12 cellular contexts compared by ENCODE assay signal in the genomic region with DNA sequence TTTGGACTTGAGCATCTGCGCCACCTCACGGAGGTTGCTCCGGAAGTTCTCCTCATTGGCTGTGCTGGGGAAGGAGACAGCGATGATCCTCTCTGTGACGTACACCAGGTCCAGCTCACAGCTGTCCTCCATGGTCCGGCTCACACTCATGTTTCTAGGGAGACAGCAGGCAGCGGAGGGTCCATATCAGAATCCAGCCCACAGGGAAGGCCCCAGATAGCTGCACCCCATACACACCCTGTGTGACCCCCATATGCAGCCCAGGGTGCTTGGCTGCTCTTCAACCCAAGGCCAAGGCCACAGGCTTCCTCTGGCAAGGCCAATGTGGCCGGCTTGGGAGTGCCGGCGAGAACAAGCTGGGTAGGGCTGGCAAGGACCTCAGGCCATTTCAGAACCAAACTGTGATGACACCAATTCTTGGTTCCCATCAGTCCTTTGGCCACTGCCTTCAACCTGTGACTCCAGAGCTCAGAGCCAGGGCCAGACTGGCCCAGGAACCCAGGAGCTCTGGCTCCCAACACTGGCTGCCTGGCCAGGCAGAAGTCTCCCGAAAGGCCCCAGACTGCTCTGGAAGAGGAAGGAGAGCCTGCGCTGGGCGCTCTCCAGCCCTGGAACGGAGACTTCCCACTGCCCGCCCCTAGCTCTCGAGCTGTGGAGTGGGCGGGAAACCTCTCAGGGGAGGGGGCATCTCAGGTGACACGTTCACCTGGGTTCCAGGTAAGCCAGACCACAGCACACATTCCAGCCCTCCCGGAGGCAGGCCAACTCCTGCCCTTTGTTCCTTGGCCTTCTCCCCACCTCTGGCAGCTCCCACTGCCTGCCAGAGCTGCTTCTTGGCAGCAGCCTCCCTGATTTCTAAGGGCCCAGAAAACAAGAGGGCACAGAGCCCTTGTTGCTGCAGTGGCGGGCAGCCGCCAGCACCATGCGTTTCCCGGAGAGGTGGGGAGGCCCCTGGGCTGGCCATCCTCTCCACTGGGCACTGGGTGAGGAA.
DNase-seq lines count a peak whose midpoint lies in the region; ATAC-seq and TF ChIP-seq lines count a peak whose summit lies in the region.
"Had no signal": no experiment of that assay in that cellular context is flagged by ENCODE, and none has a peak within 500 bp of the region (broad histone marks: within the 10 kb centered on the region; RNA-seq: fewer than 3 reads in every experiment).

No MANE protein-coding gene starts in this region.

- H3K27ac Mint-ChIP-seq in chondrocyte (ENCODE audit: unreplicated experiment): no peak overlapping the region
- H3K27ac Mint-ChIP-seq in stimulated activated naive B cell treated with anti-CD40 and anti-IgM and Interleukin-4, amounts not matched to agents 10 μg/mL and 1 μg/mL and 100 μg/mL, for 72 hours: no peak overlapping the region
- H3K27ac Mint-ChIP-seq: activated CD4-positive, alpha-beta memory T cell treated with anti-CD3 and anti-CD28 coated beads, Interleukin-2, amount 10 ng/mL, durations not matched to agents 7 days and 5 days; activated naive CD8-positive, alpha-beta T cell had no signal

- no peak overlapping the region for H3K4me3 ChIP-seq in H7 (ENCODE audit: insufficient read depth, low read depth, low read length)
- H3K4me3 ChIP-seq in skin epidermis: no peak overlapping the region

- no peak overlapping the region for H3K4me3 Mint-ChIP-seq in chondrocyte (ENCODE audit: unreplicated experiment)
- no peak overlapping the region for H3K4me3 Mint-ChIP-seq in stimulated activated naive B cell treated with anti-CD40 and anti-IgM and Interleukin-4, amounts not matched to agents 10 μg/mL and 1 μg/mL and 100 μg/mL, for 72 hours
- H3K4me3 Mint-ChIP-seq: activated CD4-positive, alpha-beta memory T cell treated with anti-CD3 and anti-CD28 coated beads, Interleukin-2, amount 10 ng/mL, durations not matched to agents 7 days and 5 days; activated naive CD8-positive, alpha-beta T cell had no signal

- no peaks in the 10 kb centered on the region for H3K9me3 Mint-ChIP-seq in chondrocyte (ENCODE audit: low read depth)
- no peaks in the 10 kb centered on the region for H3K9me3 Mint-ChIP-seq in stimulated activated naive B cell treated with anti-CD40 and anti-IgM and Interleukin-4, amounts not matched to agents 10 μg/mL and 1 μg/mL and 100 μg/mL, for 72 hours
- H3K9me3 Mint-ChIP-seq: activated CD4-positive, alpha-beta memory T cell treated with anti-CD3 and anti-CD28 coated beads, Interleukin-2, amount 10 ng/mL, durations not matched to agents 7 days and 5 days had no signal

- H3K36me3 Mint-ChIP-seq in chondrocyte (ENCODE audit: low read depth): peaks cover 37% of the 10 kb centered on the region
- no peaks in the 10 kb centered on the region for H3K36me3 Mint-ChIP-seq in stimulated activated naive B cell treated with anti-CD40 and anti-IgM and Interleukin-4, amounts not matched to agents 10 μg/mL and 1 μg/mL and 100 μg/mL, for 72 hours
- H3K36me3 Mint-ChIP-seq: activated naive CD8-positive, alpha-beta T cell had no signal

- H3K27me3 ChIP-seq in H7 (ENCODE audit: control insufficient read depth, insufficient read depth, low read length): no peaks in the 10 kb centered on the region
- no peaks in the 10 kb centered on the region for H3K27me3 ChIP-seq in layer of hippocampus (ENCODE audit: control insufficient read depth, insufficient read depth, low read length)

- peak; percentile 68 for DNase-seq in H7
- peak; percentile 75 for DNase-seq in chondrocyte (ENCODE audit: low spot score)
- no peak for DNase-seq in NCI-H2227 (lab: John Stamatoyannopoulos, UW; ENCODE audit: unreplicated experiment)
- no peak for DNase-seq in stimulated activated naive B cell treated with anti-CD40 and anti-IgM and Interleukin-4, amounts not matched to agents 10 μg/mL and 1 μg/mL and 100 μg/mL, for 72 hours
- no peak for DNase-seq in GDM1 (lab: John Stamatoyannopoulos, UW)
- DNase-seq: activated CD4-positive, alpha-beta memory T cell treated with anti-CD3 and anti-CD28 coated beads, Interleukin-2, amount 10 ng/mL, durations not matched to agents 7 days and 5 days; MM.1S had no signal

- H3K36me3 ChIP-seq in H7 (replicated peaks; ENCODE audit: control insufficient read depth, insufficient read depth, low read length): no peaks in the 10 kb centered on the region; the same call in 1 of the 2 replicates

- TF ChIP-seq CTCF in chondrocyte (IDR thresholded peaks at IDR 0.05): no peak

- H3K27ac ChIP-seq in layer of hippocampus (ENCODE audit: low read depth, low read length) (peak overlapping the region; percentile 88), skin epidermis (peak overlapping the region in 15 of 21 experiments; percentile 4 to 70 (median 50))
- H3K27ac ChIP-seq: parathyroid adenoma had no signal

- no peak for ATAC-seq in HG02610 (IDR thresholded peaks at IDR 0.05; ENCODE audit: unreplicated experiment)
- no peak for ATAC-seq in stimulated activated naive B cell treated with anti-CD40 and anti-IgM and Interleukin-4, amounts not matched to agents 10 μg/mL and 1 μg/mL and 100 μg/mL, for 72 hours (replicated peaks)

- H3K27me3 Mint-ChIP-seq in chondrocyte (ENCODE audit: low read depth): no peaks in the 10 kb centered on the region
- peaks cover 0 to 10% of the 10 kb centered on the region in 2 donors for H3K27me3 Mint-ChIP-seq in stimulated activated naive B cell treated with anti-CD40 and anti-IgM and Interleukin-4, amounts not matched to agents 10 μg/mL and 1 μg/mL and 100 μg/mL, for 72 hours
- H3K27me3 Mint-ChIP-seq: activated CD4-positive, alpha-beta memory T cell treated with anti-CD3 and anti-CD28 coated beads, Interleukin-2, amount 10 ng/mL, durations not matched to agents 7 days and 5 days had no signal

- peaks cover 44% of the 10 kb centered on the region for H3K4me1 Mint-ChIP-seq in chondrocyte (ENCODE audit: low read depth)
- H3K4me1 Mint-ChIP-seq in stimulated activated naive B cell treated with anti-CD40 and anti-IgM and Interleukin-4, amounts not matched to agents 10 μg/mL and 1 μg/mL and 100 μg/mL, for 72 hours: peaks cover 5 to 11% of the 10 kb centered on the region in 2 donors

Comparison
In these comparisons a context has a peak if more than half of its experiments do, and no peak if none do; other contexts are left out.
1. DNase-seq: peak in H7 (single experiment) and chondrocyte (single experiment); none in NCI-H2227 (single experiment), stimulated activated naive B cell treated with anti-CD40 and anti-IgM and Interleukin-4, amounts not matched to agents 10 μg/mL and 1 μg/mL and 100 μg/mL, for 72 hours (single experiment) and GDM1 (single experiment).